8 cellular contexts compared by ENCODE assay signal in the genomic region with DNA sequence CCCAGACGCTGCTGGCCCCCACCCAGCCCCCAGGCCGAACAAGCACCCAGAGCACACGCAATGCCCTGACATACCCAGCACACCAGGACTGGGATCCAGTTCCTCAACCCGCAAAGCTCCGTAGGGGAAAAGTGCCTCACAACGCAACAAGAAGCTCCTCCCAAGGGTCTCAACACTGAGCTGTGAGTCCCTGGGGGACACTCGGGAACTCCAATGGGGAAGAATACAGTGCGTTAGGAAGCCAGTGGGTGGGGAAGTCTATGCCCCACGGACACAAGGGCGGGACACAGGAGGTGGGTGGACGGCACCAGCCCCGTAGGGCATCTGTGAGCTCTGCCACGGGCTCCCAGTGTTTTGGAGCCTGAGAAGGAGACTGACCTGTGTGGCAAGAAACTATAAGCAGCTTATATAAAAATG. TPM values are rescaled to one million over a fixed set of nuclear protein-coding genes. Genes with fewer than 3 reads are reported as not detected.
DNase-seq lines count a peak whose midpoint lies in the region; ATAC-seq, FAIRE-seq and TF ChIP-seq lines count a peak whose summit lies in the region.

No MANE protein-coding gene starts in this region.

- no peak for FAIRE-seq in HTR-8/SVneo (lab: Jason Lieb, UNC)

- H3K4me2 ChIP-seq in BLaER1 = peak overlapping the region; percentile 98

- H3K27ac ChIP-seq in BLaER1 = peak overlapping the region; percentile 54

- intact Hi-C loops in mucosa of descending colon (cut with DNase I, micrococcal nuclease) = no loop called here

- H3K27me3 ChIP-seq in BLaER1 (no peaks in the 10 kb centered on the region), HAP-1 (ENCODE audit: low read depth) (no peaks in the 10 kb centered on the region), adipocyte (replicated peaks; ENCODE audit: control insufficient read depth, insufficient read depth, low read length) (no peaks in the 10 kb centered on the region)

- in situ Hi-C loops in HAP-1 (cut with MboI; ENCODE audit: low sequenced_read_pairs) = no loop called here

- DNase-seq in HAP-1 (ENCODE audit: low spot score in 2 of 2) (peak; percentile 57 to 73), adipocyte (ENCODE audit: low read depth) (peak; percentile 29), mucosa of descending colon (peak in 2 of 3 donors; percentile 37 to 58), HTR-8/SVneo (ENCODE audit: insufficient read length, low spot score) (no peak)
- DNase-seq in stimulated activated CD4-positive, alpha-beta T cell treated with anti-CD3 and anti-CD28 coated beads, Interleukin-15, amount 100 ng/mL, for 24 hours = no peak

- H3K4me3 ChIP-seq in BLaER1 (peak overlapping the region; percentile 91), HAP-1 (peak overlapping the region; percentile 92), adipocyte (ENCODE audit: low read length) (peak overlapping the region; percentile 69), mucosa of descending colon (no peak overlapping the region)

- H3K9me3 ChIP-seq in BLaER1 (no peaks in the 10 kb centered on the region), HAP-1 (no peaks in the 10 kb centered on the region), adipocyte (ENCODE audit: control insufficient read depth, low read length) (no peaks in the 10 kb centered on the region), mucosa of descending colon (no peaks in the 10 kb centered on the region)

- peaks cover 65% of the 10 kb centered on the region for H4K20me1 ChIP-seq in BLaER1

- peak overlapping the region; percentile 66 for H3K9ac ChIP-seq in BLaER1
- peak overlapping the region; percentile 58 for H3K9ac ChIP-seq in adipocyte (ENCODE audit: low read length)

- H3K36me3 ChIP-seq in BLaER1 (peaks cover 32% of the 10 kb centered on the region), HAP-1 (replicated peaks) (peaks cover 22% of the 10 kb centered on the region), adipocyte (ENCODE audit: control insufficient read depth, insufficient read depth, low read length, severe bottlenecking) (peaks cover 4% of the 10 kb centered on the region), mucosa of descending colon (ENCODE audit: low read depth) (peaks cover 4% of the 10 kb centered on the region)

- ATAC-seq in mucosa of descending colon (no peak), GM18873 (IDR thresholded peaks at IDR 0.05; ENCODE audit: low FRiP score, unreplicated experiment) (no peak), GM18505 (IDR thresholded peaks at IDR 0.05; ENCODE audit: unreplicated experiment) (no peak)

- H3K4me1 ChIP-seq in BLaER1 (peaks cover 77% of the 10 kb centered on the region), HAP-1 (peaks cover 6% of the 10 kb centered on the region), adipocyte (ENCODE audit: control insufficient read depth, insufficient read depth, low read length) (peaks cover 32% of the 10 kb centered on the region), mucosa of descending colon (ENCODE audit: low read depth) (peaks cover 30% of the 10 kb centered on the region)

- no peak for TF ChIP-seq POLR2A in GM18505 (IDR thresholded peaks at IDR 0.05; ENCODE audit: borderline replicate concordance, extremely low read depth, insufficient read depth, insufficient read length)

- TF ChIP-seq CTCF in mucosa of descending colon (IDR thresholded peaks at IDR 0.05) = no peak

RNA-seq across cellular contexts. Expression of a gene that starts 1.6 kb away (rescaled TPM):
- 10 to 100 TPM; 25.1 to 35.7 (median 25.9) TPM for total RNA-seq in mucosa of descending colon

RNA-seq across cellular contexts. Expression of a gene that starts 2.2 kb away (rescaled TPM):
- 10 to 100 TPM; 31.6 to 43.1 (median 38.0) TPM for total RNA-seq in mucosa of descending colon

RNA-seq across cellular contexts. Expression of a gene that starts 12.6 kb away (rescaled TPM):
- total RNA-seq in mucosa of descending colon = 100 to 1,000 TPM; 176 to 335 (median 253) TPM

RNA-seq across cellular contexts. Expression of a gene that starts 53.8 kb away (rescaled TPM):
- total RNA-seq in mucosa of descending colon = 100 to 1,000 TPM; 101 to 158 (median 128) TPM

RNA-seq across cellular contexts. Expression of a gene that starts 56.4 kb away (rescaled TPM):
- total RNA-seq in mucosa of descending colon = 1 to 10 TPM; 1.2 to 2.4 (median 1.8) TPM

Comparison
In these comparisons a context has a peak if more than half of its experiments do, and no peak if none do; other contexts are left out.
1. DNase-seq: peak in HAP-1 (2 of 2), adipocyte (single experiment) and mucosa of descending colon (2 of 3); none in HTR-8/SVneo (single experiment) and stimulated activated CD4-positive, alpha-beta T cell treated with anti-CD3 and anti-CD28 coated beads, Interleukin-15, amount 100 ng/mL, for 24 hours (single experiment).